16 cellular contexts compared by ENCODE assay signal in genomic region chr3:125245521-125245920, GRCh38. TPM values are rescaled to one million over a fixed set of nuclear protein-coding genes. Genes with fewer than 3 reads are reported as not detected.
DNase-seq lines count a peak whose midpoint lies in the region; ATAC-seq and TF ChIP-seq lines count a peak whose summit lies in the region.
"Had no signal": no experiment of that assay in that cellular context is flagged by ENCODE, and none has a peak within 500 bp of the region (broad histone marks: within the 10 kb centered on the region; RNA-seq: fewer than 3 reads in every experiment).

No MANE protein-coding gene starts in this region.

- H3K4me3 ChIP-seq in CD8-positive, alpha-beta T cell (ENCODE audit: low read depth, low read length): no peak overlapping the region
- H3K4me3 ChIP-seq in prostate gland (no peak overlapping the region), PC-9 (no peak overlapping the region)

- H3K9me3 Mint-ChIP-seq in CD8-positive, alpha-beta T cell: no peaks in the 10 kb centered on the region
- H3K9me3 Mint-ChIP-seq in HFFc6: no peaks in the 10 kb centered on the region

- no peaks in the 10 kb centered on the region for H3K9me3 ChIP-seq in CD8-positive, alpha-beta T cell (ENCODE audit: low read length)
- H3K9me3 ChIP-seq in prostate gland: no peaks in the 10 kb centered on the region
- no peaks in the 10 kb centered on the region for H3K9me3 ChIP-seq in PC-9 (ENCODE audit: insufficient read depth, low read depth)

- no peak for TF ChIP-seq CTCF in CD8-positive, alpha-beta T cell (IDR thresholded peaks at IDR 0.05)
- TF ChIP-seq CTCF in HFFc6 (IDR thresholded peaks at IDR 0.05) (no peak), prostate gland (IDR thresholded peaks at IDR 0.05) (no peak), PC-9 (conservative IDR thresholded peaks at IDR 0.05) (no peak)

- H3K36me3 Mint-ChIP-seq in CD8-positive, alpha-beta T cell: peaks cover 40% of the 10 kb centered on the region
- peaks cover 18% of the 10 kb centered on the region for H3K36me3 Mint-ChIP-seq in HFFc6 (ENCODE audit: low read depth)

- H2AFZ ChIP-seq in PC-9: no peak overlapping the region

- no peak overlapping the region for H3K4me3 Mint-ChIP-seq in CD8-positive, alpha-beta T cell
- peak overlapping the region; percentile 4; the same call in 1 of the 2 replicates for H3K4me3 Mint-ChIP-seq in HFFc6

- H3K27ac ChIP-seq in CD8-positive, alpha-beta T cell (ENCODE audit: low read depth, low read length): no peak overlapping the region
- H3K27ac ChIP-seq in prostate gland (no peak overlapping the region), PC-9 (no peak overlapping the region), substantia nigra (ENCODE audit: low read depth, low read length, poor library complexity, severe bottlenecking) (no peak overlapping the region)
- H3K27ac ChIP-seq: C4-2B had no signal

- H3K79me2 ChIP-seq in PC-9 (ENCODE audit: low read depth): no peaks in the 10 kb centered on the region

- no peaks in the 10 kb centered on the region for H4K20me1 ChIP-seq in PC-9 (ENCODE audit: insufficient read depth)

- H3K27ac Mint-ChIP-seq in CD8-positive, alpha-beta T cell: peak overlapping the region; percentile 43
- H3K27ac Mint-ChIP-seq in HFFc6: no peak overlapping the region; the same call in 1 of the 2 replicates

- no peaks in the 10 kb centered on the region for H3K4me1 ChIP-seq in CD8-positive, alpha-beta T cell (ENCODE audit: insufficient read depth, low read length)
- no peaks in the 10 kb centered on the region for H3K4me1 ChIP-seq in prostate gland (replicated peaks)
- H3K4me1 ChIP-seq in PC-9 (replicated peaks; ENCODE audit: insufficient read depth): no peaks in the 10 kb centered on the region

- ATAC-seq in CD8-positive, alpha-beta T cell: no peak
- ATAC-seq in HG02870 (IDR thresholded peaks at IDR 0.05; ENCODE audit: unreplicated experiment): no peak
- ATAC-seq: Right ventricle myocardium inferior, SK-N-SH treated with all-trans-retinoic acid at 6 μM for 48 hours had no signal

- H3K27me3 ChIP-seq in CD8-positive, alpha-beta T cell (ENCODE audit: insufficient read depth, low read length): no peaks in the 10 kb centered on the region
- H3K27me3 ChIP-seq in prostate gland (replicated peaks; ENCODE audit: insufficient read depth): no peaks in the 10 kb centered on the region
- no peaks in the 10 kb centered on the region for H3K27me3 ChIP-seq in PC-9 (ENCODE audit: insufficient read depth, low read depth)

- intact Hi-C loops in CD8-positive, alpha-beta T cell (cut with DNase I, micrococcal nuclease): no loop called here
- intact Hi-C loops in prostate gland (cut with DNase I): no loop called here
- intact Hi-C loops in PC-9 (cut with micrococcal nuclease; ENCODE audit: unreplicated experiment): no loop called here

- no peaks in the 10 kb centered on the region for H3K27me3 Mint-ChIP-seq in CD8-positive, alpha-beta T cell (ENCODE audit: low read depth)
- H3K27me3 Mint-ChIP-seq in HFFc6 (ENCODE audit: insufficient read depth): no peaks in the 10 kb centered on the region

- H3F3A ChIP-seq in PC-9 (ENCODE audit: insufficient read depth, low read depth): peaks cover 5% of the 10 kb centered on the region

- BruUV-seq in PC-9 (replicated peaks; lab: Mats Ljungman, UMichigan): no TSS peak

- H3K4me2 ChIP-seq in PC-9: no peak overlapping the region

- no peaks in the 10 kb centered on the region for H3K36me3 ChIP-seq in CD8-positive, alpha-beta T cell (ENCODE audit: insufficient read depth, low read length)
- H3K36me3 ChIP-seq in prostate gland: no peaks in the 10 kb centered on the region
- no peaks in the 10 kb centered on the region for H3K36me3 ChIP-seq in PC-9 (ENCODE audit: low read depth)

- TF ChIP-seq POLR2A in prostate gland (IDR thresholded peaks at IDR 0.05): no peak

- POLR2A ChIA-PET in CD8-positive, alpha-beta T cell (lab: Charles Lee): no interaction called here
- POLR2A ChIA-PET in PC-9 (lab: Charles Lee; ENCODE audit: unreplicated experiment): no interaction called here

- no peak for DNase-seq in CD8-positive, alpha-beta T cell
- DNase-seq in HFFc6: peak; percentile 21
- peak; percentile 21 for DNase-seq in amniotic epithelial cell (ENCODE audit: low read depth)
- peak; percentile 3 for DNase-seq in hepatic stellate cell (ENCODE audit: low spot score)
- DNase-seq in prostate gland (ENCODE audit: low spot score): no peak
- DNase-seq in PC-9: no peak
- no peak for DNase-seq in substantia nigra (lab: John Stamatoyannopoulos, UW)
- DNase-seq: DMS79 treated with DMSO at 0.1 percent for 48 hours, NCI-H1048, NCI-H2107, NCI-H446, NCI-H748 treated with DMSO at 0.1 percent for 48 hours had no signal

- CTCF ChIA-PET in CD8-positive, alpha-beta T cell (lab: Charles Lee): no interaction called here
- CTCF ChIA-PET in PC-9 (lab: Charles Lee): no interaction called here

- peaks cover 3% of the 10 kb centered on the region for H3K4me1 Mint-ChIP-seq in CD8-positive, alpha-beta T cell (ENCODE audit: low read depth)
- peaks cover 47% of the 10 kb centered on the region for H3K4me1 Mint-ChIP-seq in HFFc6 (ENCODE audit: low read depth)

- H3K9me2 ChIP-seq in PC-9 (ENCODE audit: insufficient read depth): no peaks in the 10 kb centered on the region

RNA-seq across cellular contexts. Expression of gene SLC12A8, which starts 33.0 kb away (rescaled TPM):
- total RNA-seq in CD8-positive, alpha-beta T cell: not detected
- total RNA-seq in HFFc6 (2021; fragmentation: NEBNext Ultra II Directional; extraction: Animal tissue kit (Norgen Biotek cat#: 25700)): 1 to 10 TPM; 1.8 to 4.6 (median 3.7) TPM
- total RNA-seq in prostate gland: 10 to 100 TPM in 1 of 2 donors, 1 to 10 TPM in 1; 6.5 to 16.4 TPM
- 30.7 and 42.9 TPM in 2 replicates for total RNA-seq in PC-9 (2021)

Comparison
In these comparisons a context has a peak if more than half of its experiments do, and no peak if none do; other contexts are left out.
1. DNase-seq: peak in HFFc6 (single experiment), amniotic epithelial cell (single experiment) and hepatic stellate cell (single experiment); none in CD8-positive, alpha-beta T cell (0 of 7), prostate gland (single experiment), PC-9 (0 of 2) and substantia nigra (0 of 49).